ENCODE assay signal across 15 cellular contexts in the genomic region with DNA sequence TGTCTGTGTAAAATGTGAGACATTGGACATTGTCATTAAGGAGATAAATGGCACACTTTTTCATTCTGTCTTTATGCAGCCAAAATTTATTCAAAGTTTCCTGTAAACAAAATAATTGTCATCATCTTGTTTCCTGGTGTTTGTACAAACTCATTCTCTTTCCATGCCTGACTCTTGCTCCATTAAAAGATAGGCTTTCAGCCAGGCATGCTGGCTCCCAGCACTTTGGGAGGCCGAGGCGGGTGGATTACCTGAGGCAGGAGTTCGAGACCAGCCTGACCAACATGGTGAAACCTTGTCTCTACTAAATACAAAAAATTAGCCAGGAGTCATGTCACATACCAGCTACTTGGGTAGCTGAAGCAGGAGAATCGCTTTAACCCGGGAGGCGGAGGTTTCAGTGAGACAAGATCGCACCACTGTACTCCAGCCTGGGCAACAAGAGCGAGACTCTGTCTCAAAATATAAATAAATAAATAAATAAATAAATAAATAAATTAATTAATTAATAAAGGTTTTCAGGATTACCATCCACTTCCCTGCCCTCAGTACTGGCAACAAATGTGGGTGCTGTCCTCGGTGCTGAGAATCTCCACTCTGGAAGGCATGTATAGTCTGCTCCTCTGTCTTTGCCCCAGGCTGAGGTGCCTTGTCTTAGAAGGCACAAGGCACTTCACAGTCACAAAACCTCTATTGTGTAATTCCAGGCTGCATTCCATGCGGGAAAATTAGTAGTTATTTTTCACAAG.
A peak's percentile ranks its signal among the peaks of the same experiment; 100 is the strongest.
DNase-seq lines count a peak whose midpoint lies in the region; ATAC-seq, FAIRE-seq and TF ChIP-seq lines count a peak whose summit lies in the region.
"Had no signal": no experiment of that assay in that cellular context is flagged by ENCODE, and none has a peak within 500 bp of the region (broad histone marks: within the 10 kb centered on the region; RNA-seq: fewer than 3 reads in every experiment).

No MANE protein-coding gene starts in this region.

- H2BK120ac ChIP-seq in mesendoderm (ENCODE audit: low read depth, low read length): no peak overlapping the region

- no peak for ATAC-seq in stimulated activated naive B cell treated with anti-CD40 and anti-IgM and Interleukin-4, amounts not matched to agents 10 μg/mL and 1 μg/mL and 100 μg/mL, for 72 hours (replicated peaks)

- H3K36me3 ChIP-seq in mesendoderm (ENCODE audit: control insufficient read depth, insufficient read depth, low read length): no peaks in the 10 kb centered on the region
- H3K36me3 ChIP-seq: BLaER1 treated with 17β-estradiol and CSF1 and Interleukin-3, amounts not matched to agents 10 nM and 100 nM; cardiac muscle cell had no signal

- TF ChIP-seq CTCF in LNCaP clone FGC (IDR thresholded peaks at IDR 0.05; ENCODE audit: control insufficient read depth, extremely low read depth, insufficient read depth) (no peak), D721Med (IDR thresholded peaks at IDR 0.05; ENCODE audit: insufficient read depth, missing control alignments) (no peak)

- H3K36me3 Mint-ChIP-seq in stimulated activated naive B cell treated with anti-CD40 and anti-IgM and Interleukin-4, amounts not matched to agents 10 μg/mL and 1 μg/mL and 100 μg/mL, for 72 hours: no peaks in the 10 kb centered on the region

- no CpG with 5 or more reads among the region's 10 CpGs for WGBS in mesendoderm (ENCODE audit: extremely low coverage, insufficient coverage, low lambda C conversion rate)

- H3K4me3 ChIP-seq in LNCaP clone FGC (ENCODE audit: low read depth, low read length) (no peak overlapping the region), mesendoderm (ENCODE audit: low read length) (no peak overlapping the region)
- H3K4me3 ChIP-seq: BLaER1 treated with 17β-estradiol and CSF1 and Interleukin-3, amounts not matched to agents 10 nM and 100 nM; cardiac muscle cell had no signal

- H3K4me1 ChIP-seq in mesendoderm (ENCODE audit: control insufficient read depth, low read depth, low read length): no peaks in the 10 kb centered on the region
- H3K4me1 ChIP-seq: BLaER1 treated with 17β-estradiol and CSF1 and Interleukin-3, amounts not matched to agents 10 nM and 100 nM had no signal

- H3K27me3 ChIP-seq in mesendoderm (ENCODE audit: insufficient read depth, low read length, poor library complexity): no peaks in the 10 kb centered on the region
- H3K27me3 ChIP-seq: BLaER1 treated with 17β-estradiol and CSF1 and Interleukin-3, amounts not matched to agents 10 nM and 100 nM; cardiac muscle cell had no signal

- H3K9ac ChIP-seq in mesendoderm (ENCODE audit: low read length): no peak overlapping the region
- H3K9ac ChIP-seq: BLaER1 treated with 17β-estradiol and CSF1 and Interleukin-3, amounts not matched to agents 10 nM and 100 nM had no signal

- DNase-seq in EH (ENCODE audit: low read depth) (peak; percentile 46), LNCaP clone FGC (ENCODE audit: low read depth) (peak; percentile 25), astrocyte of the hippocampus (ENCODE audit: low read depth, low spot score) (peak; percentile 56), mesendoderm (peak; percentile 70), pons (ENCODE audit: low spot score) (no peak), occipital lobe (lab: John Stamatoyannopoulos, UW) (no peak), D721Med (ENCODE audit: insufficient read length, low spot score) (no peak)
- DNase-seq in stimulated activated naive B cell treated with anti-CD40 and anti-IgM and Interleukin-4, amounts not matched to agents 10 μg/mL and 1 μg/mL and 100 μg/mL, for 72 hours: no peak
- DNase-seq: activated CD4-positive, alpha-beta T cell treated with anti-CD3 and anti-CD28 coated beads for 48 hours; NCI-H1417 treated with DMSO at 0.1 percent for 48 hours; NCI-H526; stimulated activated CD4-positive, alpha-beta T cell treated with anti-CD3 and anti-CD28 coated beads, Interleukin-1b, Interleukin-23, amount 100 ng/mL, for 48 hours; stimulated activated naive CD4-positive, alpha-beta T cell had no signal

- H3K9me3 Mint-ChIP-seq in stimulated activated naive B cell treated with anti-CD40 and anti-IgM and Interleukin-4, amounts not matched to agents 10 μg/mL and 1 μg/mL and 100 μg/mL, for 72 hours: no peaks in the 10 kb centered on the region

- no peak overlapping the region for H3K23ac ChIP-seq in mesendoderm (ENCODE audit: low read length)

- H3K79me2 ChIP-seq in mesendoderm (ENCODE audit: control insufficient read depth, insufficient read depth, low read length): no peaks in the 10 kb centered on the region

- no peak overlapping the region for H3K56ac ChIP-seq in mesendoderm (ENCODE audit: low read length)

- no peak overlapping the region for H3K27ac ChIP-seq in mesendoderm (ENCODE audit: low read depth, low read length)
- H3K27ac ChIP-seq: BLaER1 treated with 17β-estradiol and CSF1 and Interleukin-3, amounts not matched to agents 10 nM and 100 nM; cardiac muscle cell had no signal

- H2BK15ac ChIP-seq in mesendoderm (replicated peaks; ENCODE audit: low read depth): no peak overlapping the region

- no peak overlapping the region for H3K4me3 Mint-ChIP-seq in stimulated activated naive B cell treated with anti-CD40 and anti-IgM and Interleukin-4, amounts not matched to agents 10 μg/mL and 1 μg/mL and 100 μg/mL, for 72 hours

- no peaks in the 10 kb centered on the region for H3K79me1 ChIP-seq in mesendoderm (ENCODE audit: low read length)

- no peak overlapping the region for H3K4ac ChIP-seq in mesendoderm (ENCODE audit: low read depth, low read length)

- H4K5ac ChIP-seq in mesendoderm (ENCODE audit: low read length): no peak overlapping the region

- no peaks in the 10 kb centered on the region for H3K27me3 Mint-ChIP-seq in stimulated activated naive B cell treated with anti-CD40 and anti-IgM and Interleukin-4, amounts not matched to agents 10 μg/mL and 1 μg/mL and 100 μg/mL, for 72 hours

- no peak overlapping the region for H3K4me2 ChIP-seq in mesendoderm (ENCODE audit: low read length)
- H3K4me2 ChIP-seq: BLaER1 treated with 17β-estradiol and CSF1 and Interleukin-3, amounts not matched to agents 10 nM and 100 nM had no signal

- H3K18ac ChIP-seq in mesendoderm (ENCODE audit: low read length): no peak overlapping the region

- no peak overlapping the region for H2BK5ac ChIP-seq in mesendoderm (ENCODE audit: low read length)

- FAIRE-seq in D721Med (lab: Jason Lieb, UNC): no peak

- H2AK5ac ChIP-seq in mesendoderm (ENCODE audit: low read length): no peak overlapping the region

- no peak overlapping the region for H4K8ac ChIP-seq in mesendoderm (ENCODE audit: low read depth, low read length)

- H3K4me1 Mint-ChIP-seq in stimulated activated naive B cell treated with anti-CD40 and anti-IgM and Interleukin-4, amounts not matched to agents 10 μg/mL and 1 μg/mL and 100 μg/mL, for 72 hours: no peaks in the 10 kb centered on the region

- H3K27ac Mint-ChIP-seq in stimulated activated naive B cell treated with anti-CD40 and anti-IgM and Interleukin-4, amounts not matched to agents 10 μg/mL and 1 μg/mL and 100 μg/mL, for 72 hours: no peak overlapping the region

Comparison
In these comparisons a context has a peak if more than half of its experiments do, and no peak if none do; other contexts are left out.
1. DNase-seq: peak in EH (single experiment), LNCaP clone FGC (single experiment), astrocyte of the hippocampus (single experiment) and mesendoderm (single experiment); none in pons (single experiment), occipital lobe (single experiment), D721Med (single experiment) and stimulated activated naive B cell treated with anti-CD40 and anti-IgM and Interleukin-4, amounts not matched to agents 10 μg/mL and 1 μg/mL and 100 μg/mL, for 72 hours (single experiment).